17 cellular contexts compared by ENCODE assay signal in the genomic region with DNA sequence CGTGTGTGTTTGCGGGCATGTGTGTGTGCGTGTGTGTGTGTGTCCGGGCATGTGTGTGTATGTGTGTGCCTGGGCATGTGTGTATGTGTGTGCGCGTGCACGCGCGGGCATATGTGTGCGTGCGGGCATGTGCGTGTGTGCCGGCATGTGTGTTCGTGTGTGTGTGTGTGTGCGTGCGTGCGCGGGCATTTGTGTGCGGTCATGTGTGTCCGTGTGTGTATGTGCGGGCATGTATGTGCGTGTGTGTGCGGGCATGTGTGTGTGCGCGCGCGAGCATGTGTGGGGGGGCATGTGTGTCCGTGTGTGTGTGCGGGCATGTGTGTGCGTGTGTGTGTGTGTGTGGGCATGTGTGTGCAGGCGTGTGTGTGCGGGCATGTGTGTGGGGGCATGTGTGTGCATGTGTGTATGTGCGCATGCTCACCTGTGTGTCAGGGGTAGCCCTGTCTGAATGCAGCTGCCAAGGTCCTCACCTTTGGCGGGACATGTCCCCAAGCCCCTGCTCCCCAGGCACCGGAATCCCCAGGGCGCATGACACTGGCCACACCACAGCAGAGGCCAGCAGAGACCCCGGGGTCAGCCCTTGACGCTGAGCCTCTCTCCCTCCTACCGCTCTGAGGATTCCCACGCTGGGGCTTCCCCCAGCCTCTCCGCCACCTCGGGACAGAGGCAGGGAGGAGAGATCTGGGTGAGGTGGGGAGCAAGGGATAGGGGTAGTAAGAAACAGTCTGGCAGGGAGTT.
DNase-seq lines count a peak whose midpoint lies in the region; ATAC-seq, FAIRE-seq and TF ChIP-seq lines count a peak whose summit lies in the region.
"Had no signal": no experiment of that assay in that cellular context is flagged by ENCODE, and none has a peak within 500 bp of the region (broad histone marks: within the 10 kb centered on the region; RNA-seq: fewer than 3 reads in every experiment).

No MANE protein-coding gene starts in this region.

- H3K27ac ChIP-seq in neural progenitor cell, result no peak overlapping the region
- H3K27ac ChIP-seq: colonic mucosa had no signal

- H3K9me3 ChIP-seq in neural progenitor cell (ENCODE audit: low read depth), result no peaks in the 10 kb centered on the region
- H3K9me3 ChIP-seq: ascending aorta, colonic mucosa, heart right ventricle, pancreas had no signal

- peaks cover 12% of the 10 kb centered on the region for H3F3A ChIP-seq in neural progenitor cell (ENCODE audit: low read depth)

- H3K36me3 Mint-ChIP-seq in IgD-negative memory B cell (no peaks in the 10 kb centered on the region), neural progenitor cell (no peaks in the 10 kb centered on the region)
- no peaks in the 10 kb centered on the region for H3K36me3 Mint-ChIP-seq in dendritic cell treated with granulocyte-macrophage colony-stimulating factor and Interleukin-4, amounts not matched to agents 40 ng/mL and 50 ng/mL, for 4 days (ENCODE audit: low read depth)
- H3K36me3 Mint-ChIP-seq: CD4-positive, CD25-positive, alpha-beta regulatory T cell had no signal

- H2AFZ ChIP-seq in neural progenitor cell (replicated peaks), result no peak overlapping the region

- H3K4me3 ChIP-seq in neural progenitor cell, result no peak overlapping the region
- H3K4me3 ChIP-seq: colonic mucosa, heart right ventricle, pancreas had no signal

- no peaks in the 10 kb centered on the region for H3K36me3 ChIP-seq in neural progenitor cell
- H3K36me3 ChIP-seq: ascending aorta, colonic mucosa, heart right ventricle, pancreas had no signal

- H3K27ac Mint-ChIP-seq in IgD-negative memory B cell (peak overlapping the region in 2 of 3 donors; percentile 78 to 83), neural progenitor cell (peak overlapping the region; percentile 95)
- H3K27ac Mint-ChIP-seq in dendritic cell treated with granulocyte-macrophage colony-stimulating factor and Interleukin-4, amounts not matched to agents 40 ng/mL and 50 ng/mL, for 4 days, result peak overlapping the region; percentile 82
- H3K27ac Mint-ChIP-seq: activated B cell treated with CpG ODN at 0.5 μM for 24 hours; CD4-positive, CD25-positive, alpha-beta regulatory T cell had no signal

- DNase-seq in neural progenitor cell (ENCODE audit: low spot score) (no peak), urothelium cell line (ENCODE audit: low spot score) (no peak), amygdala (lab: John Stamatoyannopoulos, UW) (no peak)
- DNase-seq: activated B cell treated with CpG ODN at 0.5 μM for 24 hours; activated effector memory CD4-positive, alpha-beta T cell treated with Interleukin-2 at 50 U/mL for 16 hours; CD4-positive, CD25-positive, alpha-beta regulatory T cell; colonic mucosa; heart right ventricle; mesendoderm; NCI-H1436 treated with DMSO at 0.1 percent for 48 hours; pancreas had no signal

- ATAC-seq in HG02970 (IDR thresholded peaks at IDR 0.05; ENCODE audit: low FRiP score, unreplicated experiment), result no peak
- ATAC-seq in HG02981 (IDR thresholded peaks at IDR 0.05; ENCODE audit: unreplicated experiment), result no peak

- H3K4me1 Mint-ChIP-seq in IgD-negative memory B cell (peaks cover 0 to 6% (median 4%) of the 10 kb centered on the region in 3 donors), neural progenitor cell (peaks cover 53% of the 10 kb centered on the region)
- peaks cover 62% of the 10 kb centered on the region for H3K4me1 Mint-ChIP-seq in dendritic cell treated with granulocyte-macrophage colony-stimulating factor and Interleukin-4, amounts not matched to agents 40 ng/mL and 50 ng/mL, for 4 days (ENCODE audit: low read depth)

- peak; percentile 92 for FAIRE-seq in urothelium cell line (lab: Jason Lieb, UNC)
- FAIRE-seq: pancreas had no signal

- H3K4me2 ChIP-seq in neural progenitor cell, result no peak overlapping the region

- H3K27me3 Mint-ChIP-seq in IgD-negative memory B cell, result no peaks in the 10 kb centered on the region
- H3K27me3 Mint-ChIP-seq in dendritic cell treated with granulocyte-macrophage colony-stimulating factor and Interleukin-4, amounts not matched to agents 40 ng/mL and 50 ng/mL, for 4 days, result peaks cover 5% of the 10 kb centered on the region
- peaks cover 39% of the 10 kb centered on the region for H3K27me3 Mint-ChIP-seq in neural progenitor cell (ENCODE audit: insufficient read depth, low read depth)
- H3K27me3 Mint-ChIP-seq: CD4-positive, CD25-positive, alpha-beta regulatory T cell; stimulated activated naive CD8-positive, alpha-beta T cell treated with anti-CD3 and anti-CD28 coated beads, Interleukin-15, Interleukin-2, amounts not matched to agents 100 ng/mL and 50 ng/mL, for 24 hours had no signal

- no peaks in the 10 kb centered on the region for H3K9me3 Mint-ChIP-seq in IgD-negative memory B cell
- H3K9me3 Mint-ChIP-seq in dendritic cell treated with granulocyte-macrophage colony-stimulating factor and Interleukin-4, amounts not matched to agents 40 ng/mL and 50 ng/mL, for 4 days, result no peaks in the 10 kb centered on the region
- peaks cover 9% of the 10 kb centered on the region for H3K9me3 Mint-ChIP-seq in neural progenitor cell
- H3K9me3 Mint-ChIP-seq: activated B cell treated with CpG ODN at 0.5 μM for 24 hours; CD4-positive, CD25-positive, alpha-beta regulatory T cell; stimulated activated naive CD8-positive, alpha-beta T cell treated with anti-CD3 and anti-CD28 coated beads, Interleukin-15, Interleukin-2, amounts not matched to agents 100 ng/mL and 50 ng/mL, for 24 hours had no signal

- H4K20me1 ChIP-seq in neural progenitor cell (ENCODE audit: low read depth), result no peaks in the 10 kb centered on the region

- H3K4me3 Mint-ChIP-seq in IgD-negative memory B cell (no peak overlapping the region), neural progenitor cell (peak overlapping the region; percentile 76)
- H3K4me3 Mint-ChIP-seq in dendritic cell treated with granulocyte-macrophage colony-stimulating factor and Interleukin-4, amounts not matched to agents 40 ng/mL and 50 ng/mL, for 4 days, result no peak overlapping the region
- H3K4me3 Mint-ChIP-seq: CD4-positive, CD25-positive, alpha-beta regulatory T cell; stimulated activated naive CD8-positive, alpha-beta T cell treated with anti-CD3 and anti-CD28 coated beads, Interleukin-15, Interleukin-2, amounts not matched to agents 100 ng/mL and 50 ng/mL, for 24 hours had no signal

- intact Hi-C loops in dendritic cell treated with granulocyte-macrophage colony-stimulating factor and Interleukin-4, amounts not matched to agents 40 ng/mL and 50 ng/mL, for 4 days (cut with micrococcal nuclease), result no loop called here

- H3K9ac ChIP-seq in neural progenitor cell, result no peak overlapping the region

- H3K4me1 ChIP-seq in neural progenitor cell, result peaks cover 3% of the 10 kb centered on the region
- H3K4me1 ChIP-seq: colonic mucosa, pancreas had no signal

- no peaks in the 10 kb centered on the region for H3K27me3 ChIP-seq in neural progenitor cell
- H3K27me3 ChIP-seq: ascending aorta, colonic mucosa, heart right ventricle, pancreas had no signal

- TF ChIP-seq CTCF in neural progenitor cell (IDR thresholded peaks at IDR 0.05), result no peak

- H3K79me2 ChIP-seq in neural progenitor cell (ENCODE audit: low read depth), result no peaks in the 10 kb centered on the region
